6 cellular contexts compared by ENCODE assay signal in the genomic region with DNA sequence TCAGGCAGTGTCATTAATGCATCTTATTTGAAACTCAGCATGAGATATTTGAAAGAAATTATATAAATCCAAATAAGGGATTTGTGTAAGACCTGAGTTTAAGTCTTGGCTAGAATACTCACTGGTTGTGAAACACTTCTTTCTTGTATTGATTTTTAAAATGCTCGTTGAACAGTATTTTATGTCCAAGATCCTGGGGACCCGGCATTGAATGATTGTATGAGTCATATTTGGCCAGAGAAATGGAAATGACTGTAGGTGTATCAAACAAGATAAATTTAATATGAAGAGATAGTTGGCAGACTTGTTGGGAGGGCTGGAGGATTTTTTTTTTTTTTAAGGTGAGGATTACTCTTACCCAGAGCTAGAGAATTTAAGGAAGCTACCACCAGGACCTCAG.
"Had no signal": no experiment of that assay in that cellular context is flagged by ENCODE, and none has a peak within 500 bp of the region (broad histone marks: within the 10 kb centered on the region; RNA-seq: fewer than 3 reads in every experiment).

No MANE protein-coding gene starts in this region.

- H3K27ac ChIP-seq: HL-60 had no signal

- H3K4me3 ChIP-seq: K562 had no signal

- ATAC-seq: HepG2, K562 had no signal

- FAIRE-seq: HepG2, HTR-8/SVneo, K562 had no signal

- DNase-seq: IMR-90, KBM-7 had no signal
